23 cellular contexts compared by ENCODE assay signal in genomic region chr6:125962900-125963497, GRCh38.
"Had no signal": no experiment of that assay in that cellular context is flagged by ENCODE, and none has a peak within 500 bp of the region (broad histone marks: within the 10 kb centered on the region; RNA-seq: fewer than 3 reads in every experiment).

No MANE protein-coding gene starts in this region.

- H3K4me3 ChIP-seq: adrenal gland, left ventricle myocardium inferior, ovary, prostate gland, tibial nerve had no signal

- H3K4me1 Mint-ChIP-seq: activated CD4-positive, alpha-beta T cell treated with anti-CD3 and anti-CD28 coated beads, Interleukin-2, amount 10 ng/mL, durations not matched to agents 7 days and 5 days; nephron had no signal

- H3K4me3 Mint-ChIP-seq: activated CD4-positive, alpha-beta T cell treated with anti-CD3 and anti-CD28 coated beads, Interleukin-2, amount 10 ng/mL, durations not matched to agents 7 days and 5 days; activated CD8-positive, alpha-beta T cell treated with anti-CD3 and anti-CD28 coated beads, Interleukin-2, amount 10 ng/mL, durations not matched to agents 7 days and 5 days; activated naive CD8-positive, alpha-beta T cell; activated T-helper 17 cell treated with anti-CD3 and anti-CD28 coated beads, Interleukin-2, amount 50 U/mL, for 72 hours; immature natural killer cell; nephron had no signal

- ATAC-seq: activated CD4-positive, CD25-positive, alpha-beta regulatory T cell treated with anti-CD3 and anti-CD28 coated beads, Interleukin-2, amount 50 U/mL, for 24 hours; activated CD8-positive, alpha-beta T cell treated with anti-CD3 and anti-CD28 coated beads, Interleukin-2, amount 10 ng/mL, durations not matched to agents 7 days and 5 days; activated T-helper 17 cell treated with anti-CD3 and anti-CD28 coated beads, Interleukin-2, amount 50 U/mL, for 72 hours; stimulated activated naive CD8-positive, alpha-beta T cell treated with anti-CD3 and anti-CD28 coated beads, Interleukin-15, Interleukin-2, amounts not matched to agents 100 U/mL and 50 U/mL, for 24 hours had no signal

- H3K27me3 Mint-ChIP-seq: activated CD4-positive, alpha-beta T cell treated with anti-CD3 and anti-CD28 coated beads, Interleukin-2, amount 10 ng/mL, durations not matched to agents 7 days and 5 days; activated naive CD8-positive, alpha-beta T cell; activated T-helper 17 cell treated with anti-CD3 and anti-CD28 coated beads, Interleukin-2, amount 50 U/mL, for 72 hours had no signal

- H3K9me3 Mint-ChIP-seq: activated CD4-positive, alpha-beta T cell treated with anti-CD3 and anti-CD28 coated beads, Interleukin-2, amount 10 ng/mL, durations not matched to agents 7 days and 5 days; activated T-helper 17 cell treated with anti-CD3 and anti-CD28 coated beads, Interleukin-2, amount 50 U/mL, for 72 hours; immature natural killer cell; nephron had no signal

- H3K36me3 ChIP-seq: adrenal gland, ovary, prostate gland had no signal

- H3K9me3 ChIP-seq: adrenal gland, left ventricle myocardium inferior, neutrophil, ovary, prostate gland, tibial nerve had no signal

- H3K27ac ChIP-seq: adrenal gland, left ventricle myocardium inferior, neutrophil, ovary, prostate gland, VCaP had no signal

- H3K27ac Mint-ChIP-seq: activated CD4-positive, alpha-beta T cell treated with anti-CD3 and anti-CD28 coated beads, Interleukin-2, amount 10 ng/mL, durations not matched to agents 7 days and 5 days; activated CD8-positive, alpha-beta T cell treated with anti-CD3 and anti-CD28 coated beads, Interleukin-2, amount 10 ng/mL, durations not matched to agents 7 days and 5 days; activated T-helper 17 cell treated with anti-CD3 and anti-CD28 coated beads, Interleukin-2, amount 50 U/mL, for 72 hours; immature natural killer cell; nephron had no signal

- DNase-seq: activated CD4-positive, alpha-beta T cell treated with anti-CD3 and anti-CD28 coated beads, Interleukin-2, amount 10 ng/mL, durations not matched to agents 7 days and 5 days; activated CD8-positive, alpha-beta T cell treated with anti-CD3 and anti-CD28 coated beads, Interleukin-2, amount 10 ng/mL, durations not matched to agents 7 days and 5 days; activated naive CD4-positive, alpha-beta T cell; activated T-cell treated with anti-CD3 and anti-CD28 coated beads, Interleukin-2, amount 50 U/mL, for 1 hour; adrenal gland; cortex of kidney; foreskin fibroblast; immature natural killer cell; left ventricle myocardium inferior; mammary epithelial cell; ovary; stimulated activated CD4-positive, alpha-beta T cell treated with anti-CD3 and anti-CD28 coated beads, Interleukin-4, amount 100 ng/mL, for 24 hours; stimulated activated naive CD8-positive, alpha-beta T cell treated with anti-CD3 and anti-CD28 coated beads, Interleukin-15, Interleukin-2, amounts not matched to agents 100 U/mL and 50 U/mL, for 24 hours had no signal

- H3K27me3 ChIP-seq: adrenal gland, neutrophil, ovary, tibial nerve had no signal

- FAIRE-seq: astrocyte, urothelium cell line had no signal

- H3K4me1 ChIP-seq: prostate gland had no signal
